ENCODE assay signal across 8 cellular contexts in genomic region chr19:1438035-1438932, GRCh38. TPM values are rescaled to one million over a fixed set of nuclear protein-coding genes. Genes with fewer than 3 reads are reported as not detected.
DNase-seq lines count a peak whose midpoint lies in the region; ATAC-seq and TF ChIP-seq lines count a peak whose summit lies in the region.

Gene RPS15 (plus strand): TSS chr19:1438396. CDS start chr19:1438426, 30 bp downstream.

- H3K36me3 Mint-ChIP-seq in GM23338 (ENCODE audit: low read depth): peaks cover 55% of the 10 kb centered on the region
- peaks cover 61% of the 10 kb centered on the region for H3K36me3 Mint-ChIP-seq in activated T-helper 17 cell treated with anti-CD3 and anti-CD28 coated beads, Interleukin-2, amount 50 U/mL, for 72 hours (ENCODE audit: low read depth)
- H3K36me3 Mint-ChIP-seq in natural killer cell treated with Interleukin-12 subunit alpha and Interleukin-12 subunit beta and Interleukin-15 and Interleukin-18, amount 100 ng/mL, for 72 hours: no peaks in the 10 kb centered on the region

- peaks cover 72% of the 10 kb centered on the region for H3F3A ChIP-seq in GM23338 (replicated peaks; ENCODE audit: low read depth)

- H3K9me3 ChIP-seq in RWPE2 (ENCODE audit: severe bottlenecking): no peaks in the 10 kb centered on the region

- no peaks in the 10 kb centered on the region; the same call in 2 of the 3 replicates for H3K9me3 Mint-ChIP-seq in GM23338
- no peaks in the 10 kb centered on the region for H3K9me3 Mint-ChIP-seq in activated T-helper 17 cell treated with anti-CD3 and anti-CD28 coated beads, Interleukin-2, amount 50 U/mL, for 72 hours
- no peaks in the 10 kb centered on the region for H3K9me3 Mint-ChIP-seq in natural killer cell treated with Interleukin-12 subunit alpha and Interleukin-12 subunit beta and Interleukin-15 and Interleukin-18, amount 100 ng/mL, for 72 hours

- H3K27ac ChIP-seq in GM23338 (ENCODE audit: low read depth): peak within 1 kb of the TSS; percentile 85; the same call in 1 of the 2 replicates
- peak within 1 kb of the TSS; percentile 76 for H3K27ac ChIP-seq in RWPE2 (ENCODE audit: poor library complexity, severe bottlenecking)

- H3K27me3 ChIP-seq in GM23338 (ENCODE audit: insufficient read depth) (no peaks in the 10 kb centered on the region), RWPE2 (ENCODE audit: insufficient read depth, poor library complexity, severe bottlenecking) (no peaks in the 10 kb centered on the region)

- peaks cover 30% of the 10 kb centered on the region for H3K27me3 Mint-ChIP-seq in GM23338 (ENCODE audit: insufficient read depth, low read depth, poor library complexity)
- H3K27me3 Mint-ChIP-seq in activated T-helper 17 cell treated with anti-CD3 and anti-CD28 coated beads, Interleukin-2, amount 50 U/mL, for 72 hours: no peaks in the 10 kb centered on the region
- H3K27me3 Mint-ChIP-seq in natural killer cell treated with Interleukin-12 subunit alpha and Interleukin-12 subunit beta and Interleukin-15 and Interleukin-18, amount 100 ng/mL, for 72 hours: no peaks in the 10 kb centered on the region

- no peak within 1 kb of the TSS for H2AFZ ChIP-seq in GM23338

- H3K27ac Mint-ChIP-seq in GM23338: peak within 1 kb of the TSS; percentile 100
- H3K27ac Mint-ChIP-seq in activated T-helper 17 cell treated with anti-CD3 and anti-CD28 coated beads, Interleukin-2, amount 50 U/mL, for 72 hours: peak within 1 kb of the TSS; percentile 99
- H3K27ac Mint-ChIP-seq in natural killer cell treated with Interleukin-12 subunit alpha and Interleukin-12 subunit beta and Interleukin-15 and Interleukin-18, amount 100 ng/mL, for 72 hours: peak within 1 kb of the TSS; percentile 95 to 98

- H3K4me3 ChIP-seq in GM23338: peak within 1 kb of the TSS; percentile 97
- peak within 1 kb of the TSS; percentile 90 for H3K4me3 ChIP-seq in RWPE2 (ENCODE audit: severe bottlenecking)
- H3K4me3 ChIP-seq in fibroblast of mammary gland (ENCODE audit: control insufficient read depth, low read depth, low read length): peak within 1 kb of the TSS; percentile 92

- ATAC-seq in GM23338: peak; percentile 80
- ATAC-seq in RWPE2 (ENCODE audit: low read depth): peak; percentile 73
- peak; percentile 89 for ATAC-seq in activated T-helper 17 cell treated with anti-CD3 and anti-CD28 coated beads, Interleukin-2, amount 50 U/mL, for 72 hours (replicated peaks)
- ATAC-seq in natural killer cell treated with Interleukin-12 subunit alpha and Interleukin-12 subunit beta and Interleukin-15 and Interleukin-18, amount 100 ng/mL, for 72 hours: peak; percentile 92 to 94

- peaks cover 24% of the 10 kb centered on the region for H3K36me3 ChIP-seq in GM23338 (ENCODE audit: insufficient read depth)
- peaks cover 57% of the 10 kb centered on the region for H3K36me3 ChIP-seq in RWPE2 (ENCODE audit: low read depth)

- H3K79me2 ChIP-seq in GM23338 (replicated peaks; ENCODE audit: insufficient read depth): peaks cover 24% of the 10 kb centered on the region

- peak within 1 kb of the TSS; percentile 97 for H3K4me3 Mint-ChIP-seq in GM23338
- peak within 1 kb of the TSS; percentile 93 for H3K4me3 Mint-ChIP-seq in activated T-helper 17 cell treated with anti-CD3 and anti-CD28 coated beads, Interleukin-2, amount 50 U/mL, for 72 hours
- H3K4me3 Mint-ChIP-seq in natural killer cell treated with Interleukin-12 subunit alpha and Interleukin-12 subunit beta and Interleukin-15 and Interleukin-18, amount 100 ng/mL, for 72 hours: peak within 1 kb of the TSS; percentile 91

- H3K4me1 Mint-ChIP-seq in GM23338: peaks cover 20% of the 10 kb centered on the region
- H3K4me1 Mint-ChIP-seq in activated T-helper 17 cell treated with anti-CD3 and anti-CD28 coated beads, Interleukin-2, amount 50 U/mL, for 72 hours: no peaks in the 10 kb centered on the region
- peaks cover 8 to 22% of the 10 kb centered on the region in 2 donors for H3K4me1 Mint-ChIP-seq in natural killer cell treated with Interleukin-12 subunit alpha and Interleukin-12 subunit beta and Interleukin-15 and Interleukin-18, amount 100 ng/mL, for 72 hours (ENCODE audit: low read depth in 2 of 2)

- H3K4me2 ChIP-seq in GM23338: peak within 1 kb of the TSS; percentile 98

- DNase-seq in EH (ENCODE audit: low read depth) (peak; percentile 91), GM23338 (ENCODE audit: low spot score) (peak; percentile 94), LoVo (ENCODE audit: low spot score) (peak; percentile 97), RWPE2 (ENCODE audit: low spot score) (peak; percentile 87), fibroblast of mammary gland (ENCODE audit: low read depth) (peak; percentile 93)
- peak; percentile 96 for DNase-seq in natural killer cell treated with Interleukin-12 subunit alpha and Interleukin-12 subunit beta and Interleukin-15 and Interleukin-18, amount 100 ng/mL, for 72 hours (ENCODE audit: low spot score)
- peak; percentile 92 for DNase-seq in stimulated activated naive CD4-positive, alpha-beta T cell treated with Interleukin-2 at 50 U/mL for 16 hours (lab: John Stamatoyannopoulos, UW)

- peaks cover 9% of the 10 kb centered on the region; the same call in 1 of the 2 replicates for H3K4me1 ChIP-seq in GM23338 (ENCODE audit: insufficient read depth)
- H3K4me1 ChIP-seq in RWPE2 (ENCODE audit: insufficient read depth, poor library complexity, severe bottlenecking): peaks cover 9% of the 10 kb centered on the region

- peaks cover 38% of the 10 kb centered on the region for H4K20me1 ChIP-seq in GM23338 (replicated peaks; ENCODE audit: insufficient read depth)

- TF ChIP-seq CTCF in GM23338 (conservative IDR thresholded peaks at IDR 0.05; ENCODE audit: low read depth in 2 of 2): peak; percentile 75 to 93
- TF ChIP-seq CTCF in RWPE2 (IDR thresholded peaks at IDR 0.05; ENCODE audit: poor library complexity, severe bottlenecking): peak; percentile 91
- TF ChIP-seq CTCF in fibroblast of mammary gland (conservative IDR thresholded peaks at IDR 0.05; ENCODE audit: control insufficient read depth, insufficient read depth, low read depth, low read length): peak; percentile 68

- no peaks in the 10 kb centered on the region for H3K9me2 ChIP-seq in GM23338 (ENCODE audit: insufficient read depth)

TF ChIP-seq in GM23338, 12 proteins besides CTCF, POLR2A, EP300 and RAD21 (continues in another document):
- TF ChIP-seq STAT1 (IDR thresholded peaks at IDR 0.05; ENCODE audit: unreplicated experiment): no peak

RNA-seq across cellular contexts. Expression of gene RPS15, which starts in this region (rescaled TPM):
- total RNA-seq in GM23338 (2014; rRNA removed; shearing (Covaris generic)): 2,953 and 3,723 TPM in 2 replicates
- polyA plus RNA-seq in GM23338 (2016; fragmentation: Nextera tagmentation; extraction: Ambion mirVana): 3,861 and 4,267 TPM in 2 replicates
- total RNA-seq in activated T-helper 17 cell treated with anti-CD3 and anti-CD28 coated beads, Interleukin-2, amount 50 U/mL, for 72 hours: 1,000 to 10,000 TPM; 1,611 to 1,688 TPM
- total RNA-seq in natural killer cell treated with Interleukin-12 subunit alpha and Interleukin-12 subunit beta and Interleukin-15 and Interleukin-18, amount 100 ng/mL, for 72 hours: 1,000 to 10,000 TPM in 1 of 2 donors, 100 to 1,000 TPM in 1; 757 to 1,081 TPM

Comparison
In these comparisons a context has a peak if more than half of its experiments do, and no peak if none do; other contexts are left out.
1. Peak in every context shown above with its lines: DNase-seq, ATAC-seq, H3K4me3 ChIP-seq and H3K27ac ChIP-seq.